21 cellular contexts compared by ENCODE assay signal in genomic region chr2:233455006-233455405, GRCh38.
"Had no signal": no experiment of that assay in that cellular context is flagged by ENCODE, and none has a peak within 500 bp of the region (broad histone marks: within the 10 kb centered on the region; RNA-seq: fewer than 3 reads in every experiment).

No MANE protein-coding gene starts in this region.

- H3K27me3 Mint-ChIP-seq: activated CD4-positive, alpha-beta T cell treated with anti-CD3 and anti-CD28 coated beads for 36 hours; activated naive CD8-positive, alpha-beta T cell treated with anti-CD3 and anti-CD28 coated beads, Interleukin-2, amount 50 U/mL, for 24 hours; brain; central memory CD8-positive, alpha-beta T cell; naive thymus-derived CD8-positive, alpha-beta T cell; stimulated activated memory B cell treated with anti-CD40 and anti-IgM and Interleukin-4, amounts not matched to agents 10 μg/mL and 1 μg/mL and 100 μg/mL, for 72 hours; type B pancreatic cell had no signal

- H3K9me3 Mint-ChIP-seq: activated naive CD8-positive, alpha-beta T cell treated with anti-CD3 and anti-CD28 coated beads, Interleukin-2, amount 50 U/mL, for 24 hours; brain; central memory CD8-positive, alpha-beta T cell; naive thymus-derived CD8-positive, alpha-beta T cell; stimulated activated memory B cell treated with anti-CD40 and anti-IgM and Interleukin-4, amounts not matched to agents 10 μg/mL and 1 μg/mL and 100 μg/mL, for 72 hours; type B pancreatic cell had no signal

- ATAC-seq: activated CD4-positive, alpha-beta T cell treated with anti-CD3 and anti-CD28 coated beads for 36 hours; activated naive CD8-positive, alpha-beta T cell treated with anti-CD3 and anti-CD28 coated beads, Interleukin-2, amount 50 U/mL, for 24 hours; gastrocnemius medialis; heart left ventricle; naive thymus-derived CD8-positive, alpha-beta T cell; right lobe of liver; stimulated activated memory B cell treated with anti-CD40 and anti-IgM and Interleukin-4, amounts not matched to agents 10 μg/mL and 1 μg/mL and 100 μg/mL, for 72 hours had no signal

- H3K4me1 ChIP-seq: heart left ventricle, prostate gland, right lobe of liver, testis had no signal

- H3K4me1 Mint-ChIP-seq: activated CD4-positive, alpha-beta T cell treated with anti-CD3 and anti-CD28 coated beads for 36 hours; central memory CD8-positive, alpha-beta T cell; stimulated activated memory B cell treated with anti-CD40 and anti-IgM and Interleukin-4, amounts not matched to agents 10 μg/mL and 1 μg/mL and 100 μg/mL, for 72 hours had no signal

- H3K4me3 Mint-ChIP-seq: activated CD4-positive, alpha-beta T cell treated with anti-CD3 and anti-CD28 coated beads for 36 hours; activated naive CD8-positive, alpha-beta T cell treated with anti-CD3 and anti-CD28 coated beads, Interleukin-2, amount 50 U/mL, for 24 hours; brain; central memory CD8-positive, alpha-beta T cell; naive thymus-derived CD8-positive, alpha-beta T cell; stimulated activated memory B cell treated with anti-CD40 and anti-IgM and Interleukin-4, amounts not matched to agents 10 μg/mL and 1 μg/mL and 100 μg/mL, for 72 hours; type B pancreatic cell had no signal

- H3K27ac ChIP-seq: coronary artery, heart left ventricle, prostate gland, right lobe of liver, testis had no signal

- H3K9me3 ChIP-seq: gastrocnemius medialis, heart left ventricle, prostate gland, right lobe of liver, testis had no signal

- H3K27me3 ChIP-seq: gastrocnemius medialis, heart left ventricle, right lobe of liver, testis had no signal

- DNase-seq: activated CD4-positive, alpha-beta T cell treated with anti-CD3 and anti-CD28 coated beads for 36 hours; activated CD4-positive, alpha-beta T cell treated with anti-CD3 and anti-CD28 coated beads, Interleukin-2, amount 50 U/mL, for 48 hours; activated naive CD4-positive, alpha-beta T cell treated with Interleukin-2 at 50 U/mL for 16 hours; activated naive CD8-positive, alpha-beta T cell treated with anti-CD3 and anti-CD28 coated beads, Interleukin-2, amount 50 U/mL, for 24 hours; anterior cingulate cortex; erythroblast; kidney glomerular epithelial cell; mesendoderm; stimulated activated CD4-positive, alpha-beta T cell treated with anti-CD3 and anti-CD28 coated beads, Interleukin-4, amount 100 ng/mL, for 4 hours; SW 1271; testis had no signal

- H3K27ac Mint-ChIP-seq: activated CD4-positive, alpha-beta T cell treated with anti-CD3 and anti-CD28 coated beads for 36 hours; activated naive CD8-positive, alpha-beta T cell treated with anti-CD3 and anti-CD28 coated beads, Interleukin-2, amount 50 U/mL, for 24 hours; type B pancreatic cell had no signal

- H3K4me3 ChIP-seq: coronary artery, gastrocnemius medialis, heart left ventricle, prostate gland, right lobe of liver, testis had no signal
